11 cellular contexts compared by ENCODE assay signal in the genomic region with DNA sequence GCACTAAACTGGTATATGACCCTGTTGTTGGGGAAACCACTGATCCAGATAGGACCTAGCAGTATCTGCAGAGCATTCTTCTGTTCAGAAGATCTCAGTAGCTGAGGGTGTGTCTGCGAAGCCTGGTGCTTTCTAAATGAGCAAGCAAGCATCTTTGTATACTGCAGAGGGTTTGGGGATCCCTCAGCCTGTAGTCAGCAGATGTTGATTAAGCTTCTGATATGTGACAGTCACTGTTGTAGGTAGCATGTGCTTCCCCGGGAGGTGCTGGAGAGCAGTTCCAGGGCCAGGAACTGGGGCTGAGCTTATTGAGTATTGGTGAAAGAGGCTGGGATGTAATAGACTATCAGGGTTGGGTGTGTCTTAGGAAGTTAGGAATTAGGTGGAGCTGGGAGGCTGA. TPM values are rescaled to one million over a fixed set of nuclear protein-coding genes. Genes with fewer than 3 reads are reported as not detected.
DNase-seq lines count a peak whose midpoint lies in the region; ATAC-seq, FAIRE-seq and TF ChIP-seq lines count a peak whose summit lies in the region.
"Had no signal": no experiment of that assay in that cellular context is flagged by ENCODE, and none has a peak within 500 bp of the region (broad histone marks: within the 10 kb centered on the region; RNA-seq: fewer than 3 reads in every experiment).

No MANE protein-coding gene starts in this region.

- peak overlapping the region; percentile 98 for H3K4me3 ChIP-seq in MG63
- H3K4me3 ChIP-seq in neural progenitor cell, result peak overlapping the region; percentile 90
- no peak overlapping the region for H3K4me3 ChIP-seq in tibial nerve

- H3K4me1 ChIP-seq in neural progenitor cell (peaks cover 29% of the 10 kb centered on the region), tibial nerve (peaks cover 0 to 54% (median 24%) of the 10 kb centered on the region in 4 donors)

- peak overlapping the region; percentile 95 for H3K4me2 ChIP-seq in neural progenitor cell

- H3K27ac ChIP-seq in neural progenitor cell, result no peak overlapping the region
- H3K27ac ChIP-seq in tibial nerve, result peak overlapping the region in 1 of 4 donors; percentile 20

- no peak for TF ChIP-seq EP300 in tibial nerve (IDR thresholded peaks at IDR 0.05)

- H3K79me2 ChIP-seq in neural progenitor cell (ENCODE audit: low read depth), result peaks cover 41% of the 10 kb centered on the region

- H3K9ac ChIP-seq in neural progenitor cell, result no peak overlapping the region

- no peak overlapping the region for H2AFZ ChIP-seq in neural progenitor cell (replicated peaks)

- H3K9me3 Mint-ChIP-seq in chondrocyte (ENCODE audit: low read depth) (no peaks in the 10 kb centered on the region), neural progenitor cell (no peaks in the 10 kb centered on the region)

- peak overlapping the region; percentile 100 for H3K27ac Mint-ChIP-seq in chondrocyte (ENCODE audit: unreplicated experiment)
- H3K27ac Mint-ChIP-seq in neural progenitor cell, result peak overlapping the region; percentile 72

- H3K4me1 Mint-ChIP-seq in chondrocyte (ENCODE audit: low read depth), result peaks cover 54% of the 10 kb centered on the region
- H3K4me1 Mint-ChIP-seq in neural progenitor cell, result peaks cover 45% of the 10 kb centered on the region

- H3K9me3 ChIP-seq in MG63, result no peaks in the 10 kb centered on the region
- H3K9me3 ChIP-seq in neural progenitor cell (ENCODE audit: low read depth), result no peaks in the 10 kb centered on the region
- no peaks in the 10 kb centered on the region for H3K9me3 ChIP-seq in tibial nerve

- H3K27me3 Mint-ChIP-seq in chondrocyte (ENCODE audit: low read depth), result no peaks in the 10 kb centered on the region
- H3K27me3 Mint-ChIP-seq in neural progenitor cell (ENCODE audit: insufficient read depth, low read depth), result peaks cover 8% of the 10 kb centered on the region

- 65 to 76% methylated on average over 2 of the region's 2 CpGs for WGBS in tibial nerve, 2 donors

- H4K20me1 ChIP-seq in neural progenitor cell (ENCODE audit: low read depth), result peaks cover 48% of the 10 kb centered on the region

- H3K36me3 ChIP-seq in MG63, result peaks cover 43% of the 10 kb centered on the region
- no peaks in the 10 kb centered on the region for H3K36me3 ChIP-seq in neural progenitor cell
- H3K36me3 ChIP-seq in tibial nerve, result peaks cover 0 to 36% (median 7%) of the 10 kb centered on the region in 3 donors

- H3K4me3 Mint-ChIP-seq in chondrocyte (ENCODE audit: unreplicated experiment) (peak overlapping the region; percentile 98), neural progenitor cell (peak overlapping the region; percentile 99)

- no peaks in the 10 kb centered on the region for H3K27me3 ChIP-seq in MG63
- peaks cover 11% of the 10 kb centered on the region for H3K27me3 ChIP-seq in neural progenitor cell
- no peaks in the 10 kb centered on the region for H3K27me3 ChIP-seq in tibial nerve

- TF ChIP-seq POLR2A in GM12891 (IDR thresholded peaks at IDR 0.05; ENCODE audit: low read depth, low read length), result no peak
- TF ChIP-seq POLR2A in tibial nerve (IDR thresholded peaks at IDR 0.05), result no peak

- peak; percentile 58 for DNase-seq in GM12891 (ENCODE audit: insufficient read length, low spot score)
- no peak for DNase-seq in MG63
- no peak for DNase-seq in chondrocyte (ENCODE audit: low spot score)
- DNase-seq in neural progenitor cell (ENCODE audit: low spot score), result no peak
- DNase-seq in EL, result no peak
- no peak for DNase-seq in tibial nerve (ENCODE audit: low spot score in 2 of 2)
- no peak for DNase-seq in NCI-H524 (lab: John Stamatoyannopoulos, UW)
- DNase-seq: central memory CD4-positive, alpha-beta T cell; kidney; NCI-H187 had no signal

- TF ChIP-seq CTCF in chondrocyte (IDR thresholded peaks at IDR 0.05), result no peak
- no peak for TF ChIP-seq CTCF in neural progenitor cell (IDR thresholded peaks at IDR 0.05)
- no peak for TF ChIP-seq CTCF in tibial nerve (IDR thresholded peaks at IDR 0.05)

- peaks cover 11% of the 10 kb centered on the region for H3K36me3 Mint-ChIP-seq in chondrocyte (ENCODE audit: low read depth)
- H3K36me3 Mint-ChIP-seq in neural progenitor cell, result peaks cover 20% of the 10 kb centered on the region

- no peak for ATAC-seq in GM19467 (IDR thresholded peaks at IDR 0.05; ENCODE audit: unreplicated experiment)

- peak; percentile 58 for FAIRE-seq in GM12891 (lab: Jason Lieb, UNC)
- FAIRE-seq: kidney had no signal

- peaks cover 34% of the 10 kb centered on the region for H3F3A ChIP-seq in neural progenitor cell (ENCODE audit: low read depth)

TF ChIP-seq in GM12891, 5 proteins besides CTCF, POLR2A, EP300 and RAD21:
- TF ChIP-seq PAX5 (IDR thresholded peaks at IDR 0.05; ENCODE audit: insufficient read depth, low read length, severe bottlenecking) (no peak), POLR2AphosphoS5 (IDR thresholded peaks at IDR 0.05; ENCODE audit: low read depth, low read length) (no peak), POU2F2 (IDR thresholded peaks at IDR 0.05; ENCODE audit: low read depth, low read length) (no peak), TAF1 (IDR thresholded peaks at IDR 0.05; ENCODE audit: low read depth, low read length) (no peak), SPI1 (IDR thresholded peaks at IDR 0.05; ENCODE audit: low read depth, low read length) (no peak)

RNA-seq across cellular contexts. Expression of a gene that starts 1.5 kb away (rescaled TPM):
- 18.5 TPM for polyA plus RNA-seq in GM12891 (2012; ENCODE audit: low read depth, missing spikeins)
- 13.4 and 22.7 TPM in 2 replicates for total RNA-seq in MG63 (2014; rRNA removed; shearing (Covaris generic); ENCODE audit: low replicate concordance)
- total RNA-seq in chondrocyte, result 76.3 to 79.0 TPM (median 77.3 TPM) in 3 replicates
- total RNA-seq in neural progenitor cell (ENCODE audit: low replicate concordance), result 8.7 and 27.5 TPM in 2 replicates
- total RNA-seq in tibial nerve, result 10 to 100 TPM; 20.1 to 53.7 (median 31.1) TPM

RNA-seq across cellular contexts. Expression of a gene that starts 3.5 kb away (rescaled TPM):
- 3.7 TPM for polyA plus RNA-seq in GM12891 (2012; ENCODE audit: low read depth, missing spikeins)
- total RNA-seq in MG63 (2014; rRNA removed; shearing (Covaris generic); ENCODE audit: low replicate concordance), result 66.4 and 72.7 TPM in 2 replicates
- 61.7 to 113 TPM (median 104 TPM) in 3 replicates for total RNA-seq in chondrocyte
- total RNA-seq in neural progenitor cell (ENCODE audit: low replicate concordance), result 9.6 and 15.2 TPM in 2 replicates
- total RNA-seq in tibial nerve, result 100 to 1,000 TPM in 3 of 4 donors, 10 to 100 TPM in 1; 81.6 to 190 (median 162) TPM

RNA-seq across cellular contexts. Expression of a gene that starts 22.2 kb away (rescaled TPM):
- polyA plus RNA-seq in GM12891 (2012; ENCODE audit: low read depth, missing spikeins), result 99.2 TPM
- total RNA-seq in MG63 (2014; rRNA removed; shearing (Covaris generic); ENCODE audit: low replicate concordance), result 64.1 and 104 TPM in 2 replicates
- 45.8 to 75.3 TPM (median 53.0 TPM) in 3 replicates for total RNA-seq in chondrocyte
- total RNA-seq in neural progenitor cell (ENCODE audit: low replicate concordance), result 29.5 and 65.1 TPM in 2 replicates
- 10 to 100 TPM; 41.4 to 85.2 (median 72.4) TPM for total RNA-seq in tibial nerve

RNA-seq across cellular contexts. Expression of a gene that starts 22.3 kb away (rescaled TPM):
- 49.7 TPM for polyA plus RNA-seq in GM12891 (2012; ENCODE audit: low read depth, missing spikeins)
- total RNA-seq in MG63 (2014; rRNA removed; shearing (Covaris generic); ENCODE audit: low replicate concordance), result 3.0 TPM in 1 of 2 replicates, not detected in the other
- total RNA-seq in chondrocyte, result 18.3 to 26.6 TPM (median 21.4 TPM) in 3 replicates
- 6.1 and 41.8 TPM in 2 replicates for total RNA-seq in neural progenitor cell (ENCODE audit: low replicate concordance)
- 1 to 10 TPM; 4.7 to 6.8 (median 5.8) TPM for total RNA-seq in tibial nerve

RNA-seq across cellular contexts. Expression of a gene that starts 33.6 kb away (rescaled TPM):
- 282 TPM for polyA plus RNA-seq in GM12891 (2012; ENCODE audit: low read depth, missing spikeins)
- 705 and 777 TPM in 2 replicates for total RNA-seq in MG63 (2014; rRNA removed; shearing (Covaris generic); ENCODE audit: low replicate concordance)
- total RNA-seq in chondrocyte (97.7 to 105 TPM (median 98.0 TPM) in 3 replicates), neural progenitor cell (ENCODE audit: low replicate concordance) (480 and 755 TPM in 2 replicates), tibial nerve (100 to 1,000 TPM; 106 to 147 (median 132) TPM)

Comparison
In these comparisons a context has a peak if more than half of its experiments do, and no peak if none do; other contexts are left out.
1. H3K4me3 ChIP-seq: peak in MG63 (single experiment) and neural progenitor cell (single experiment); none in tibial nerve (0 of 4).